ENCODE assay signal across 8 cellular contexts in the genomic region with DNA sequence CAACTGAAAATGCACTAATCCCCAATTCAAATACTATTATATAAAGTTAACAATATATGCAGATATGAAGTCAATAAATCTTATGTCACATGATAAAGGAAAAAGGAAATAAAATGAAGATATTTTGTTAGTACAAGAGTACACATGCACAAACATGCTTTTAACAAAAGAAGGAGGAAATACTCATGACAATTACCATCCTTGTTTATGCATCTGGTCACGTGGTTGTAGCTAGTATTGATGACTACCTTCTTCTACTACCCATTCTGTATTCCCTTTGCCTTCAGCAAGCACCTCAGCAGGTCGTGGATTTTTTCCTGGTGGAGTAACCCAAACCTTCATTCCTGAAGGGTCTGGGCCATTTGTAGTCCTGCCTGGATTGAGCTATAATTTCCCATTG.
DNase-seq lines count a peak whose midpoint lies in the region; ATAC-seq, FAIRE-seq and TF ChIP-seq lines count a peak whose summit lies in the region.
"Not testable (repeated sequence)": the region's sequence is repeated elsewhere in the genome, so short reads cannot be mapped to it uniquely, and the experiment has no call there.

No MANE protein-coding gene starts in this region.

- H3K4me3 ChIP-seq in K562; bronchial epithelial cell (ENCODE audit: low read depth, low read length); epithelial cell of esophagus (ENCODE audit: low read length): not testable (repeated sequence)

- H3K9ac ChIP-seq in K562 (ENCODE audit: insufficient read depth in 1 of 2, low read depth in 2 of 2, low read length in 2 of 2), result not testable (repeated sequence)

- not testable (repeated sequence) for H4K20me1 ChIP-seq in K562 (replicated peaks; ENCODE audit: control insufficient read depth, insufficient read depth, low read length)

- not testable (repeated sequence) for TF ChIP-seq EP300 in K562 (IDR thresholded peaks at IDR 0.05; ENCODE audit: low read length)

- FAIRE-seq in K562 (lab: Jason Lieb, UNC); bronchial epithelial cell (lab: Jason Lieb, UNC): not testable (repeated sequence)

- CTCF ChIA-PET in K562 (lab: Yijun Ruan, JAX; ENCODE audit: low intra/inter-chr PET ratio), result not testable (repeated sequence)

- not testable (repeated sequence) for H3K27me3 ChIP-seq in K562 (ENCODE audit: control insufficient read depth in 2 of 2, insufficient read depth in 2 of 2, low read length in 2 of 2); bronchial epithelial cell (ENCODE audit: control insufficient read depth, insufficient read depth, low read length); foreskin keratinocyte

- not testable (repeated sequence) for H3K4me2 ChIP-seq in K562 (ENCODE audit: insufficient read depth, low read length)

- in situ Hi-C loops in K562 (cut with MboI), result not testable (repeated sequence)

- POLR2A ChIA-PET in K562 (lab: Yijun Ruan, JAX), result not testable (repeated sequence)

- not testable (repeated sequence) for TF ChIP-seq RAD21 in K562 (CRISPR knock-in tag; conservative IDR thresholded peaks at IDR 0.05 in 1 of 2, IDR thresholded peaks at IDR 0.05 in 1 of 2)

- TF ChIP-seq CTCF in K562 (IDR thresholded peaks at IDR 0.05 in 2 of 3, conservative IDR thresholded peaks at IDR 0.05 in 1 of 3; ENCODE audit: insufficient read depth in 2 of 3, low read depth in 1 of 3, low read length in 3 of 3); bronchial epithelial cell (IDR thresholded peaks at IDR 0.05; ENCODE audit: insufficient read depth, low read length, severe bottlenecking); epithelial cell of esophagus (IDR thresholded peaks at IDR 0.05; ENCODE audit: insufficient read depth, low read depth, low read length, missing control alignments); foreskin keratinocyte (conservative IDR thresholded peaks at IDR 0.05): not testable (repeated sequence)

- 0% methylated on average over 2 of the region's 2 CpGs for WGBS in K562 (ENCODE audit: insufficient coverage, low coverage, missing lambda C conversion rate)

- H3K9me3 ChIP-seq in K562 (replicated peaks; ENCODE audit: control insufficient read depth, insufficient read depth, low read depth, low read length), result not testable (repeated sequence)

- H3K36me3 ChIP-seq in K562 (ENCODE audit: control insufficient read depth, insufficient read depth, low read length); bronchial epithelial cell (ENCODE audit: control insufficient read depth, insufficient read depth, low read length): not testable (repeated sequence)

- not testable (repeated sequence) for H3K79me2 ChIP-seq in K562 (ENCODE audit: control insufficient read depth, insufficient read depth, low read length)

- H3K9me1 ChIP-seq in K562 (ENCODE audit: control insufficient read depth, insufficient read depth, low read length), result not testable (repeated sequence)

- H3K27ac ChIP-seq in K562 (ENCODE audit: extremely low read depth, low read depth, low read length); epithelial cell of prostate; foreskin keratinocyte: not testable (repeated sequence)

- not testable (repeated sequence) for BruUV-seq in K562 (replicated peaks; lab: Mats Ljungman, UMichigan)

- DNase-seq in DMS153 (lab: John Stamatoyannopoulos, UW), result peak; percentile 13
- peak; percentile 29 for DNase-seq in DMS53 (lab: John Stamatoyannopoulos, UW)
- peak; percentile 27 for DNase-seq in NCI-H2029 (lab: John Stamatoyannopoulos, UW)
- not testable (repeated sequence) for DNase-seq in K562 (ENCODE audit: extremely low read depth in 1 of 4, low spot score in 3 of 4)
- DNase-seq in bronchial epithelial cell (ENCODE audit: low read depth), result peak; percentile 53
- DNase-seq in epithelial cell of esophagus (ENCODE audit: low read depth), result peak; percentile 50
- peak; percentile 12 for DNase-seq in epithelial cell of prostate (ENCODE audit: low read depth, low spot score)
- DNase-seq in foreskin keratinocyte, result peak; percentile 12 to 20

- H2AFZ ChIP-seq in K562 (ENCODE audit: low read depth, low read length), result not testable (repeated sequence)

- intact Hi-C loops in K562 (cut with micrococcal nuclease), result not testable (repeated sequence)

- TF ChIP-seq POLR2A in K562 (conservative IDR thresholded peaks at IDR 0.05), result not testable (repeated sequence)

- H3K4me1 ChIP-seq in K562 (replicated peaks in 1 of 2; ENCODE audit: control insufficient read depth in 2 of 2, insufficient read depth in 2 of 2, low read length in 2 of 2); foreskin keratinocyte: not testable (repeated sequence)

- not testable (repeated sequence) for ATAC-seq in K562, foreskin keratinocyte

TF ChIP-seq in K562, 482 proteins besides CTCF, POLR2A, EP300 and RAD21:
- TF ChIP-seq, protein P1, sequence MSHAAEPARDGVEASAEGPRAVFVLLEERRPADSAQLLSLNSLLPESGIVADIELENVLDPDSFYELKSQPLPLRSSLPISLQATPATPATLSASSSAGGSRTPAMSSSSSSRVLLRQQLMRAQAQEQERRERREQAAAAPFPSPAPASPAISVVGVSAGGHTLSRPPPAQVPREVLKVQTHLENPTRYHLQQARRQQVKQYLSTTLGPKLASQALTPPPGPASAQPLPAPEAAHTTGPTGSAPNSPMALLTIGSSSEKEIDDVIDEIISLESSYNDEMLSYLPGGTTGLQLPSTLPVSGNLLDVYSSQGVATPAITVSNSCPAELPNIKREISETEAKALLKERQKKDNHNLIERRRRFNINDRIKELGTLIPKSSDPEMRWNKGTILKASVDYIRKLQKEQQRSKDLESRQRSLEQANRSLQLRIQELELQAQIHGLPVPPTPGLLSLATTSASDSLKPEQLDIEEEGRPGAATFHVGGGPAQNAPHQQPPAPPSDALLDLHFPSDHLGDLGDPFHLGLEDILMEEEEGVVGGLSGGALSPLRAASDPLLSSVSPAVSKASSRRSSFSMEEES (CRISPR knock-in tag; IDR thresholded peaks at IDR 0.05), result peak; percentile 50; the same call in 1 of the 2 replicates
